In genomic region chr4:14943749-14944148, GRCh38 we compare ENCODE assay signal across 18 cellular contexts. TPM values are rescaled to one million over a fixed set of nuclear protein-coding genes. Genes with fewer than 3 reads are reported as not detected.
DNase-seq lines count a peak whose midpoint lies in the region; ATAC-seq and TF ChIP-seq lines count a peak whose summit lies in the region.
"Had no signal": no experiment of that assay in that cellular context is flagged by ENCODE, and none has a peak within 500 bp of the region (broad histone marks: within the 10 kb centered on the region; RNA-seq: fewer than 3 reads in every experiment).

No MANE protein-coding gene starts in this region.

- in situ Hi-C loops in SK-MEL-5 (cut with HindIII; ENCODE audit: low pct_unique_long_range_greater_than_20kb, low sequenced_read_pairs): loop anchor here (10.0 kb wide), 1 partner anchor 79 kb away; no protein-coding TSS in a partner anchor

- no peak overlapping the region for H2BK120ac ChIP-seq in trophoblast cell (ENCODE audit: insufficient read depth, low read length, poor library complexity)

- peaks cover 0 to 10% (median 0%) of the 10 kb centered on the region in 11 donors for H3K9me3 Mint-ChIP-seq in naive thymus-derived CD4-positive, alpha-beta T cell

- no peaks in the 10 kb centered on the region for H3K4me1 ChIP-seq in A673 (ENCODE audit: insufficient read depth, low read length, poor library complexity, severe bottlenecking)
- H3K4me1 ChIP-seq in trophoblast cell (ENCODE audit: control insufficient read depth in 1 of 2, insufficient read depth in 2 of 2, low read length in 2 of 2): peaks cover 0 to 2% of the 10 kb centered on the region in 2 experiments
- H3K4me1 ChIP-seq in psoas muscle: no peaks in the 10 kb centered on the region
- no peaks in the 10 kb centered on the region for H3K4me1 ChIP-seq in naive thymus-derived CD4-positive, alpha-beta T cell (ENCODE audit: control insufficient read depth in 2 of 2, insufficient read depth in 2 of 2, low read length in 2 of 2)
- H3K4me1 ChIP-seq: A549, HAP-1 had no signal

- H2BK12ac ChIP-seq in trophoblast cell (ENCODE audit: low read length): no peak overlapping the region

- H4K91ac ChIP-seq in trophoblast cell (ENCODE audit: low read depth, low read length): no peak overlapping the region

- H2AFZ ChIP-seq in trophoblast cell (ENCODE audit: insufficient read depth, low read length, poor library complexity): no peak overlapping the region

- no peak overlapping the region for H3K14ac ChIP-seq in trophoblast cell (ENCODE audit: low read length)

- peak; percentile 29 for DNase-seq in A673 (ENCODE audit: low spot score)
- DNase-seq in SK-MEL-5 (ENCODE audit: low read depth, low spot score): peak; percentile 99
- DNase-seq in epithelial cell of esophagus (ENCODE audit: low read depth): peak; percentile 8
- peak; percentile 33 to 59 for DNase-seq in trophoblast cell
- no peak for DNase-seq in psoas muscle
- no peak for DNase-seq in naive thymus-derived CD4-positive, alpha-beta T cell
- DNase-seq: 8988T; C1 segment of cervical spinal cord; CD4-positive, alpha-beta memory T cell; DMS 273 treated with DMSO at 0.1 percent for 48 hours; DMS79; EL; GF-D8; GOT3; HFFc6 had no signal

- no CpG with 5 or more reads among the region's 7 CpGs for WGBS in trophoblast cell (ENCODE audit: extremely low coverage, insufficient coverage, insufficient read length)
- whole genome bisulfite sequencing in psoas muscle, 3 donors: 45 to 63% (median 56%) methylated on average over 7 of the region's 7 CpGs

- no peak overlapping the region for H3K9ac ChIP-seq in trophoblast cell (ENCODE audit: low read length)

- H3K36me3 Mint-ChIP-seq in naive thymus-derived CD4-positive, alpha-beta T cell: no peaks in the 10 kb centered on the region
- H3K36me3 Mint-ChIP-seq: CD4-positive, alpha-beta memory T cell had no signal

- no peaks in the 10 kb centered on the region for H3K27me3 ChIP-seq in A673 (replicated peaks; ENCODE audit: insufficient read depth, low read depth, low read length, poor library complexity)
- H3K27me3 ChIP-seq in trophoblast cell (ENCODE audit: insufficient read depth, low read length): no peaks in the 10 kb centered on the region
- H3K27me3 ChIP-seq in psoas muscle (ENCODE audit: insufficient read depth in 3 of 3, low read length in 2 of 3): no peaks in the 10 kb centered on the region
- no peaks in the 10 kb centered on the region for H3K27me3 ChIP-seq in naive thymus-derived CD4-positive, alpha-beta T cell (ENCODE audit: control insufficient read depth in 2 of 2, insufficient read depth in 2 of 2, low read length in 2 of 2)

- no peaks in the 10 kb centered on the region for H3K36me3 ChIP-seq in A673 (ENCODE audit: insufficient read depth, low read length, poor library complexity, severe bottlenecking)
- H3K36me3 ChIP-seq in trophoblast cell (ENCODE audit: control insufficient read depth in 1 of 2, insufficient read depth in 2 of 2, low read length in 2 of 2): no peaks in the 10 kb centered on the region
- H3K36me3 ChIP-seq in psoas muscle (ENCODE audit: insufficient read depth in 1 of 2, low read depth in 1 of 2): no peaks in the 10 kb centered on the region
- H3K36me3 ChIP-seq in naive thymus-derived CD4-positive, alpha-beta T cell (ENCODE audit: control insufficient read depth in 2 of 3, insufficient read depth in 3 of 3, low read length in 3 of 3): no peaks in the 10 kb centered on the region
- H3K36me3 ChIP-seq: HAP-1 had no signal

- intact Hi-C loops in A673 (cut with micrococcal nuclease; ENCODE audit: unreplicated experiment) (no loop called here), psoas muscle (cut with DNase I) (no loop called here)
- intact Hi-C loops in naive thymus-derived CD4-positive, alpha-beta T cell (cut with micrococcal nuclease): no loop called here

- TF ChIP-seq CTCF in A673 (conservative IDR thresholded peaks at IDR 0.05; ENCODE audit: low read depth, low read length) (no peak), epithelial cell of esophagus (IDR thresholded peaks at IDR 0.05; ENCODE audit: insufficient read depth, low read depth, low read length, missing control alignments) (no peak), psoas muscle (IDR thresholded peaks at IDR 0.05) (no peak)

- no peak overlapping the region for H3K27ac Mint-ChIP-seq in naive thymus-derived CD4-positive, alpha-beta T cell
- H3K27ac Mint-ChIP-seq: HFFc6 had no signal

- H2BK5ac ChIP-seq in trophoblast cell (ENCODE audit: low read depth, low read length, poor library complexity): no peak overlapping the region

- H3K9me3 ChIP-seq in A673 (ENCODE audit: low read depth, low read length, poor library complexity, severe bottlenecking) (no peaks in the 10 kb centered on the region), trophoblast cell (ENCODE audit: insufficient read depth, low read depth, low read length) (no peaks in the 10 kb centered on the region), psoas muscle (peaks cover 5% of the 10 kb centered on the region)
- no peaks in the 10 kb centered on the region for H3K9me3 ChIP-seq in naive thymus-derived CD4-positive, alpha-beta T cell (ENCODE audit: control insufficient read depth in 2 of 3, low read length in 3 of 3)
- H3K9me3 ChIP-seq: A549, HAP-1 had no signal

- H3K4me3 ChIP-seq in A673 (ENCODE audit: low read depth, low read length, poor library complexity, severe bottlenecking): no peak overlapping the region
- H3K4me3 ChIP-seq in epithelial cell of esophagus (ENCODE audit: low read length): no peak overlapping the region
- no peak overlapping the region for H3K4me3 ChIP-seq in trophoblast cell (ENCODE audit: low read depth, low read length)
- no peak overlapping the region for H3K4me3 ChIP-seq in psoas muscle
- no peak overlapping the region for H3K4me3 ChIP-seq in naive thymus-derived CD4-positive, alpha-beta T cell (ENCODE audit: low read length)
- H3K4me3 ChIP-seq: A549, HAP-1 had no signal

- H3K4me3 Mint-ChIP-seq in naive thymus-derived CD4-positive, alpha-beta T cell: no peak overlapping the region
- H3K4me3 Mint-ChIP-seq: CD4-positive, alpha-beta memory T cell; HFFc6 had no signal

- no peak overlapping the region for H4K12ac ChIP-seq in trophoblast cell (ENCODE audit: low read depth, low read length)

- H2AK5ac ChIP-seq in trophoblast cell (ENCODE audit: low read length): no peak overlapping the region

- H3K4ac ChIP-seq in trophoblast cell (ENCODE audit: low read depth, low read length): no peak overlapping the region

- H3K18ac ChIP-seq in trophoblast cell (ENCODE audit: low read length): no peak overlapping the region

- no peaks in the 10 kb centered on the region for H3K79me2 ChIP-seq in trophoblast cell (ENCODE audit: control insufficient read depth, insufficient read depth, low read length, poor library complexity)

- H4K8ac ChIP-seq in trophoblast cell (ENCODE audit: low read depth, low read length): no peak overlapping the region

- POLR2A ChIA-PET in A673 (lab: Charles Lee; ENCODE audit: low non-redundant PET): no interaction called here
- POLR2A ChIA-PET in naive thymus-derived CD4-positive, alpha-beta T cell (lab: Charles Lee): no interaction called here

- no peaks in the 10 kb centered on the region for H3K4me1 Mint-ChIP-seq in naive thymus-derived CD4-positive, alpha-beta T cell
- H3K4me1 Mint-ChIP-seq: CD4-positive, alpha-beta memory T cell had no signal

- CTCF ChIA-PET in A673 (lab: Charles Lee): no interaction called here
- CTCF ChIA-PET in naive thymus-derived CD4-positive, alpha-beta T cell (lab: Charles Lee): no interaction called here

- H3K4me2 ChIP-seq in trophoblast cell (ENCODE audit: low read length): peak overlapping the region; percentile 25
- H3K4me2 ChIP-seq: A549 had no signal

- H3K27ac ChIP-seq in A673 (ENCODE audit: low read depth, low read length, poor library complexity, severe bottlenecking) (no peak overlapping the region), trophoblast cell (ENCODE audit: low read depth, low read length) (no peak overlapping the region), psoas muscle (no peak overlapping the region)
- H3K27ac ChIP-seq in naive thymus-derived CD4-positive, alpha-beta T cell (ENCODE audit: low read depth, low read length): no peak overlapping the region
- H3K27ac ChIP-seq: A549 had no signal

- ATAC-seq in psoas muscle (no peak), GM21576 (IDR thresholded peaks at IDR 0.05; ENCODE audit: unreplicated experiment) (no peak)
- ATAC-seq in naive thymus-derived CD4-positive, alpha-beta T cell: no peak
- ATAC-seq: A549 had no signal

- no peak overlapping the region for H3K23ac ChIP-seq in trophoblast cell (ENCODE audit: low read length)

- H3K27me3 Mint-ChIP-seq in naive thymus-derived CD4-positive, alpha-beta T cell: peaks cover 9 to 32% (median 18%) of the 10 kb centered on the region in 5 donors

- BruUV-seq in A673 (replicated peaks; lab: Mats Ljungman, UMichigan): no TSS peak

- peaks cover 1% of the 10 kb centered on the region for H3K79me1 ChIP-seq in trophoblast cell (ENCODE audit: low read length)

RNA-seq across cellular contexts. Expression of gene CPEB2, which starts 58.5 kb away (rescaled TPM):
- total RNA-seq in A673 (2021): 75.5 and 80.1 TPM in 2 replicates
- 21.2 and 22.1 TPM in 2 replicates for total RNA-seq in SK-MEL-5 (2014; rRNA removed; shearing (Covaris generic))
- 28.3 and 40.0 TPM in 2 replicates for polyA plus RNA-seq in SK-MEL-5 (2015; cell fraction: cytosol; rRNA removed)
- 93.4 and 119 TPM in 2 replicates for polyA plus RNA-seq in SK-MEL-5 (2015; cell fraction: nucleus; rRNA removed)
- 9.1 and 9.6 TPM in 2 replicates for polyA plus RNA-seq in trophoblast cell (2013)
- total RNA-seq in psoas muscle: 10 to 100 TPM in 1 of 4 donors, 1 to 10 TPM in 3; 5.6 to 14.0 (median 8.5) TPM
- polyA plus RNA-seq in psoas muscle: 1 to 10 TPM; 2.5 to 6.0 (median 4.1) TPM
- total RNA-seq in naive thymus-derived CD4-positive, alpha-beta T cell: 10 to 100 TPM; 11.1 to 21.7 (median 14.9) TPM
- under 1 TPM; 0.82 to 0.84 TPM for polyA plus RNA-seq in naive thymus-derived CD4-positive, alpha-beta T cell

Comparison
In these comparisons a context has a peak if more than half of its experiments do, and no peak if none do; other contexts are left out.
1. DNase-seq: peak in A673 (single experiment), SK-MEL-5 (single experiment), epithelial cell of esophagus (single experiment) and trophoblast cell (2 of 2); none in psoas muscle (0 of 2) and naive thymus-derived CD4-positive, alpha-beta T cell (0 of 9).